ENCODE assay signal across 9 cellular contexts in the genomic region with DNA sequence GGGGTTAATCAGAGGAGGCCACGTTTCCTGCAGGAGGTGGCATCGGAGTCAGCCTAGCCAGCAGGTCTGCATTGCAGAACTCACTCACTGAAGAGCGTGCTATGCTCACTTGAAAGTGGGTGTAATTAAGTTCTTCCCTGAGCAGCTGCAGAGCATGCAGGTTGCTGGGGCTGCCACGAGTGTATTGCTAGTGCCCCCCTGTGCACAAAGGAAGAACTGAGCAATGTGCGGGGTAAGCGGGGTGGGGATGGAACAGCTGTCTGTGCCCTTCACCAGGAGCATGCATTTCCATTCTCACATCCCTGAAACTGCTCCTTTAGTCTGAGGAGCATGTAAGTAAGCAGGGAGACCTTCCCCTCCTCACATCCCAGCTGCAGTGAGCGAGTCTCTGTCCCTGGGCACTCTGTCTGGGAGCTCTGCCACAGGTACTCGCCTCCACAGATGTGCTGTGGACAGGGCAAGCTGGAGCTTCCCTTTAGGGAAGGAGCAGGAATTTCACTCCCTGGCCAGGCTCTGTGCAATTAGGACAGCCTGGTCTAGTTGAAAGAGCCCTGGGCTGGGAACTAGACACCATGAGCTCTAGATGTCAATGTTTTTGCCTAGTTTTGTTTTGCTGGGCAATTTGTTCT.
DNase-seq lines count a peak whose midpoint lies in the region; ATAC-seq, FAIRE-seq and TF ChIP-seq lines count a peak whose summit lies in the region.
"Had no signal": no experiment of that assay in that cellular context is flagged by ENCODE, and none has a peak within 500 bp of the region (broad histone marks: within the 10 kb centered on the region; RNA-seq: fewer than 3 reads in every experiment).

No MANE protein-coding gene starts in this region.

- no peaks in the 10 kb centered on the region for H3K4me1 Mint-ChIP-seq in HFFc6 (ENCODE audit: low read depth)
- no peaks in the 10 kb centered on the region for H3K4me1 Mint-ChIP-seq in activated CD8-positive, alpha-beta T cell treated with anti-CD3 and anti-CD28 coated beads for 36 hours (ENCODE audit: low read depth)
- H3K4me1 Mint-ChIP-seq: activated B cell treated with CpG ODN at 0.5 μM for 24 hours had no signal

- TF ChIP-seq POLR2A in GM12892 (IDR thresholded peaks at IDR 0.05; ENCODE audit: low read depth, low read length) = no peak

- no peaks in the 10 kb centered on the region for H3K36me3 ChIP-seq in keratinocyte (ENCODE audit: control insufficient read depth in 2 of 2, extremely low read depth in 1 of 2, insufficient read depth in 2 of 2, low read length in 2 of 2)

- FAIRE-seq in GM12892 (lab: Jason Lieb, UNC) = peak; percentile 95
- FAIRE-seq in keratinocyte (lab: Jason Lieb, UNC) = no peak

- no peak overlapping the region for H3K4me3 Mint-ChIP-seq in HFFc6
- H3K4me3 Mint-ChIP-seq in activated CD8-positive, alpha-beta T cell treated with anti-CD3 and anti-CD28 coated beads for 36 hours = no peak overlapping the region
- H3K4me3 Mint-ChIP-seq: activated B cell treated with CpG ODN at 0.5 μM for 24 hours had no signal

- CTCF ChIA-PET in activated CD8-positive, alpha-beta T cell treated with anti-CD3 and anti-CD28 coated beads for 36 hours (lab: Charles Lee) = no interaction called here

- no peak overlapping the region for H3K27ac Mint-ChIP-seq in HFFc6
- H3K27ac Mint-ChIP-seq in activated CD8-positive, alpha-beta T cell treated with anti-CD3 and anti-CD28 coated beads for 36 hours = no peak overlapping the region
- H3K27ac Mint-ChIP-seq: activated B cell treated with CpG ODN at 0.5 μM for 24 hours had no signal

- no peak overlapping the region for H3K9ac ChIP-seq in keratinocyte (ENCODE audit: control insufficient read depth, extremely low read depth, insufficient read depth, low read length)

- no peaks in the 10 kb centered on the region for H3K79me2 ChIP-seq in keratinocyte (ENCODE audit: control insufficient read depth, insufficient read depth, low read length)

- peaks cover 4% of the 10 kb centered on the region for H3K27me3 Mint-ChIP-seq in HFFc6 (ENCODE audit: insufficient read depth)
- H3K27me3 Mint-ChIP-seq in activated CD8-positive, alpha-beta T cell treated with anti-CD3 and anti-CD28 coated beads for 36 hours = peaks cover 3% of the 10 kb centered on the region
- H3K27me3 Mint-ChIP-seq: activated B cell treated with CpG ODN at 0.5 μM for 24 hours had no signal

- H3K36me3 Mint-ChIP-seq in HFFc6 (ENCODE audit: low read depth) = no peaks in the 10 kb centered on the region
- H3K36me3 Mint-ChIP-seq in activated CD8-positive, alpha-beta T cell treated with anti-CD3 and anti-CD28 coated beads for 36 hours (ENCODE audit: low read depth) = no peaks in the 10 kb centered on the region

- H3K4me3 ChIP-seq in keratinocyte (ENCODE audit: control insufficient read depth in 2 of 3, extremely low read depth in 1 of 3, insufficient read depth in 2 of 3, low read depth in 1 of 3, low read length in 3 of 3) = no peak overlapping the region

- no peaks in the 10 kb centered on the region for H3K4me1 ChIP-seq in keratinocyte (ENCODE audit: control insufficient read depth, extremely low read depth, insufficient read depth, low read length)

- no peak overlapping the region for H3K4me2 ChIP-seq in keratinocyte (ENCODE audit: control insufficient read depth, extremely low read depth, insufficient read depth, low read depth, low read length)

- H3K27ac ChIP-seq in keratinocyte (ENCODE audit: control insufficient read depth, insufficient read depth, low read length) = no peak overlapping the region

- POLR2A ChIA-PET in activated CD8-positive, alpha-beta T cell treated with anti-CD3 and anti-CD28 coated beads for 36 hours (lab: Charles Lee) = no interaction called here

- H3K27me3 ChIP-seq in keratinocyte (ENCODE audit: control insufficient read depth, extremely low read depth, insufficient read depth, low read length) = no peaks in the 10 kb centered on the region

- H3K9me1 ChIP-seq in keratinocyte (ENCODE audit: control insufficient read depth, extremely low read depth, insufficient read depth, low read length) = no peaks in the 10 kb centered on the region

- no peak overlapping the region for H2AFZ ChIP-seq in keratinocyte (ENCODE audit: control insufficient read depth, low read length)

- no peak for ATAC-seq in activated CD8-positive, alpha-beta T cell treated with anti-CD3 and anti-CD28 coated beads for 36 hours

- no peaks in the 10 kb centered on the region for H3K9me3 Mint-ChIP-seq in HFFc6
- H3K9me3 Mint-ChIP-seq in activated CD8-positive, alpha-beta T cell treated with anti-CD3 and anti-CD28 coated beads for 36 hours = peaks cover 2% of the 10 kb centered on the region

- no peaks in the 10 kb centered on the region for H4K20me1 ChIP-seq in keratinocyte (ENCODE audit: control insufficient read depth, extremely low read depth, insufficient read depth, low read length)

- dilution Hi-C loops in keratinocyte (cut with MboI; ENCODE audit: extremely low pct_ligation_motif_present, low sequenced_read_pairs) = loop anchor here (25.0 kb wide), 1 partner anchor 665 kb away; no protein-coding TSS in a partner anchor

- peak; percentile 70 for TF ChIP-seq CTCF in HFFc6 (IDR thresholded peaks at IDR 0.05)
- no peak for TF ChIP-seq CTCF in activated CD8-positive, alpha-beta T cell treated with anti-CD3 and anti-CD28 coated beads for 36 hours (IDR thresholded peaks at IDR 0.05)
- TF ChIP-seq CTCF in keratinocyte (optimal IDR thresholded peaks at IDR 0.05 in 1 of 3, IDR thresholded peaks at IDR 0.05 in 1 of 3, conservative IDR thresholded peaks at IDR 0.05 in 1 of 3; ENCODE audit: extremely low read depth in 1 of 3, insufficient read depth in 2 of 3, low read length in 3 of 3) = peak in 2 of 3 experiments; percentile 41 to 59

- intact Hi-C loops in activated CD8-positive, alpha-beta T cell treated with anti-CD3 and anti-CD28 coated beads for 36 hours (cut with micrococcal nuclease) = no loop called here

- DNase-seq in GM12892 (ENCODE audit: insufficient read length) (peak; percentile 25), HFFc6 (peak; percentile 47), NCI-H146 (lab: John Stamatoyannopoulos, UW) (peak; percentile 94), keratinocyte (ENCODE audit: low read depth, low spot score) (no peak), NCI-H2029 treated with DMSO at 0.1 percent for 48 hours (lab: John Stamatoyannopoulos, UW) (no peak), NOMO-1 treated with dmso at 0.1 percent for 144 hours (lab: John Stamatoyannopoulos, UW; ENCODE audit: unreplicated experiment) (no peak)
- peak; percentile 6 for DNase-seq in activated CD8-positive, alpha-beta T cell treated with anti-CD3 and anti-CD28 coated beads for 36 hours
- DNase-seq in stimulated activated CD4-positive, alpha-beta T cell treated with anti-CD3 and anti-CD28 coated beads, Interleukin-1b, Interleukin-23, amount 100 ng/mL, for 48 hours = no peak
- DNase-seq: activated B cell treated with CpG ODN at 0.5 μM for 24 hours had no signal

- H3K9me3 ChIP-seq in keratinocyte (ENCODE audit: control insufficient read depth, low read depth, low read length) = no peaks in the 10 kb centered on the region

Comparison
In these comparisons a context has a peak if more than half of its experiments do, and no peak if none do; other contexts are left out.
1. DNase-seq: peak in GM12892 (single experiment), HFFc6 (single experiment), NCI-H146 (single experiment) and activated CD8-positive, alpha-beta T cell treated with anti-CD3 and anti-CD28 coated beads for 36 hours (single experiment); none in keratinocyte (single experiment), stimulated activated CD4-positive, alpha-beta T cell treated with anti-CD3 and anti-CD28 coated beads, Interleukin-1b, Interleukin-23, amount 100 ng/mL, for 48 hours (single experiment), NCI-H2029 treated with DMSO at 0.1 percent for 48 hours (single experiment) and NOMO-1 treated with dmso at 0.1 percent for 144 hours (single experiment).